Comparison of ENCODE assay signal across 22 cellular contexts in the genomic region with DNA sequence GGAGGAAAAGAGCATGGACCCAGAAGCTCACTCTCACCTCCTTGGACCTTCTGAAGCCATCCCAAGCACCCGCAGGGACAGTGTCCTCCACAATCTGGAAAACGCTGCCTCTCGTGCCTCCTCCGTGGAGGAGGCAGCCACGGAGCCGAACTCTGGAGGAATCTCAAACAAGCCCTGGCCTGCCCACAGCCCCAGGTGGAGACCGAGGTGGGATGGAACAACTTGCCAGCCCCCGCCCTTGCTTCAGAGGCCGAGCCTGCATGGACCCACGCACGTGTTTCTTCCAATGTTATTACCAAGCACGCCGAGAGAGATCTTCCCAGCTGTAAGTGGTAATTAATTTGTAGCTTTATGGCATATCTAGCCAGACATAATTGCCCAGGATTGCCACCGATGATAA.
DNase-seq lines count a peak whose midpoint lies in the region; ATAC-seq, FAIRE-seq and TF ChIP-seq lines count a peak whose summit lies in the region.
"Had no signal": no experiment of that assay in that cellular context is flagged by ENCODE, and none has a peak within 500 bp of the region (broad histone marks: within the 10 kb centered on the region; RNA-seq: fewer than 3 reads in every experiment).

No MANE protein-coding gene starts in this region.

- H3K4me2 ChIP-seq in mammary epithelial cell (ENCODE audit: insufficient read depth, low read depth, low read length), result peak overlapping the region; percentile 26
- peak overlapping the region; percentile 4 for H3K4me2 ChIP-seq in keratinocyte (ENCODE audit: control insufficient read depth, extremely low read depth, insufficient read depth, low read depth, low read length)
- H3K4me2 ChIP-seq: A549, GM23338 had no signal

- 24% methylated on average over 13 of the region's 14 CpGs for WGBS in mammary epithelial cell (ENCODE audit: low coverage, missing lambda C conversion rate)

- CTCF ChIA-PET in mammary epithelial cell (lab: Charles Lee; ENCODE audit: low non-redundant PET) (no interaction called here), MCF 10A (lab: Yijun Ruan, JAX) (interaction anchor here (0.6 kb wide), 1 partner anchor 1356 kb away, joined by 3 read pairs; no protein-coding TSS in a partner anchor)

- no peaks in the 10 kb centered on the region for H3K27me3 Mint-ChIP-seq in MCF 10A (ENCODE audit: insufficient read depth, unreplicated experiment)
- H3K27me3 Mint-ChIP-seq: CD4-positive, alpha-beta T cell had no signal

- peaks cover 45% of the 10 kb centered on the region for H3K36me3 Mint-ChIP-seq in MCF 10A (ENCODE audit: insufficient read depth, unreplicated experiment)

- H3K36me3 ChIP-seq in mammary epithelial cell (ENCODE audit: insufficient read depth, low read length) (peaks cover 10% of the 10 kb centered on the region), keratinocyte (ENCODE audit: control insufficient read depth in 2 of 2, extremely low read depth in 1 of 2, insufficient read depth in 2 of 2, low read length in 2 of 2) (peaks cover 20 to 33% of the 10 kb centered on the region in 2 experiments)

- no peak overlapping the region for H3K27ac ChIP-seq in mammary epithelial cell (ENCODE audit: insufficient read depth, low read depth, low read length)
- peak overlapping the region; percentile 46 for H3K27ac ChIP-seq in caudate nucleus (ENCODE audit: low read depth, low read length)
- no peak overlapping the region for H3K27ac ChIP-seq in keratinocyte (ENCODE audit: control insufficient read depth, insufficient read depth, low read length)
- H3K27ac ChIP-seq: 22Rv1, A549, C4-2B had no signal

- in situ Hi-C loops in mammary epithelial cell (cut with MboI; ENCODE audit: low sequenced_read_pairs in 2 of 2), result no loop called here

- no peak for ATAC-seq in GM21529 (IDR thresholded peaks at IDR 0.05; ENCODE audit: unreplicated experiment)
- ATAC-seq: A549, GM23338, HCT116 had no signal

- TF ChIP-seq CTCF in mammary epithelial cell (conservative IDR thresholded peaks at IDR 0.05 in 1 of 2, IDR thresholded peaks at IDR 0.05 in 1 of 2; ENCODE audit: extremely low read depth in 1 of 2, insufficient read depth in 1 of 2, low read depth in 1 of 2, low read length in 2 of 2), result no peak
- no peak for TF ChIP-seq CTCF in MCF 10A (IDR thresholded peaks at IDR 0.05; ENCODE audit: unreplicated experiment)
- TF ChIP-seq CTCF in keratinocyte (optimal IDR thresholded peaks at IDR 0.05 in 1 of 3, IDR thresholded peaks at IDR 0.05 in 1 of 3, conservative IDR thresholded peaks at IDR 0.05 in 1 of 3; ENCODE audit: extremely low read depth in 1 of 3, insufficient read depth in 2 of 3, low read length in 3 of 3), result no peak

- BruUV-seq in mammary epithelial cell (replicated peaks; lab: Mats Ljungman, UMichigan) (no TSS peak), MCF 10A (replicated peaks; lab: Mats Ljungman, UMichigan) (no TSS peak)

- POLR2A ChIA-PET in MCF 10A (lab: Yijun Ruan, JAX), result no interaction called here

- no peaks in the 10 kb centered on the region for H3K9me3 ChIP-seq in mammary epithelial cell (replicated peaks; ENCODE audit: insufficient read depth, low read length)
- H3K9me3 ChIP-seq in keratinocyte (ENCODE audit: control insufficient read depth, low read depth, low read length), result no peaks in the 10 kb centered on the region
- H3K9me3 ChIP-seq: A549, Caco-2 had no signal

- H3K79me2 ChIP-seq in mammary epithelial cell (ENCODE audit: insufficient read depth, low read length), result no peaks in the 10 kb centered on the region
- no peaks in the 10 kb centered on the region for H3K79me2 ChIP-seq in keratinocyte (ENCODE audit: control insufficient read depth, insufficient read depth, low read length)

- H3K4me1 Mint-ChIP-seq in MCF 10A (ENCODE audit: insufficient read depth, unreplicated experiment), result peaks cover 15% of the 10 kb centered on the region

- no peaks in the 10 kb centered on the region for H3K9me1 ChIP-seq in keratinocyte (ENCODE audit: control insufficient read depth, extremely low read depth, insufficient read depth, low read length)

- H3K27me3 ChIP-seq in mammary epithelial cell (ENCODE audit: insufficient read depth, low read length), result no peaks in the 10 kb centered on the region
- H3K27me3 ChIP-seq in keratinocyte (ENCODE audit: control insufficient read depth, extremely low read depth, insufficient read depth, low read length), result no peaks in the 10 kb centered on the region

- H3K4me3 Mint-ChIP-seq in MCF 10A (ENCODE audit: unreplicated experiment), result no peak overlapping the region
- H3K4me3 Mint-ChIP-seq: CD4-positive, alpha-beta T cell; GM23338; HFFc6 had no signal

- intact Hi-C loops in mammary epithelial cell (cut with micrococcal nuclease) (no loop called here), MCF 10A (cut with micrococcal nuclease) (no loop called here)

- H3K9ac ChIP-seq in mammary epithelial cell (ENCODE audit: insufficient read depth, low read length) (no peak overlapping the region), keratinocyte (ENCODE audit: control insufficient read depth, extremely low read depth, insufficient read depth, low read length) (no peak overlapping the region)

- dilution Hi-C loops in mammary epithelial cell (cut with HindIII; ENCODE audit: low sequenced_read_pairs), result no loop called here
- dilution Hi-C loops in keratinocyte (cut with MboI; ENCODE audit: extremely low pct_ligation_motif_present, low sequenced_read_pairs), result no loop called here

- DNase-seq in mammary epithelial cell, result no peak
- no peak for DNase-seq in MCF 10A (ENCODE audit: unreplicated experiment)
- DNase-seq in caudate nucleus (lab: John Stamatoyannopoulos, UW), result no peak
- no peak for DNase-seq in keratinocyte (ENCODE audit: low read depth, low spot score)
- no peak for DNase-seq in activated T-cell treated with anti-CD3 and anti-CD28 coated beads, Interleukin-2, amount 50 U/mL, for 1 hour
- DNase-seq in epidermal melanocyte (ENCODE audit: insufficient read length, low spot score), result no peak
- DNase-seq in EL, result no peak
- DNase-seq: Caco-2; CD4-positive, alpha-beta T cell; GDM1; H7; HFFc6 had no signal

- H4K20me1 ChIP-seq in mammary epithelial cell (ENCODE audit: insufficient read depth, low read length) (no peaks in the 10 kb centered on the region), keratinocyte (ENCODE audit: control insufficient read depth, extremely low read depth, insufficient read depth, low read length) (no peaks in the 10 kb centered on the region)

- H3K27ac Mint-ChIP-seq in MCF 10A (ENCODE audit: low read depth, unreplicated experiment), result no peak overlapping the region
- H3K27ac Mint-ChIP-seq: CD4-positive, alpha-beta T cell; GM23338; HFFc6 had no signal

- H3K4me1 ChIP-seq in mammary epithelial cell (ENCODE audit: insufficient read depth, low read length) (peaks cover 9% of the 10 kb centered on the region), keratinocyte (ENCODE audit: control insufficient read depth, extremely low read depth, insufficient read depth, low read length) (peaks cover 10% of the 10 kb centered on the region)

- no peaks in the 10 kb centered on the region for H3K9me3 Mint-ChIP-seq in MCF 10A (ENCODE audit: unreplicated experiment)
- H3K9me3 Mint-ChIP-seq: CD4-positive, alpha-beta T cell; GM23338; HFFc6 had no signal

- H2AFZ ChIP-seq in mammary epithelial cell (ENCODE audit: low read depth, low read length) (peak overlapping the region; percentile 42), keratinocyte (ENCODE audit: control insufficient read depth, low read length) (peak overlapping the region; percentile 51)
- H2AFZ ChIP-seq: GM23338 had no signal

- peak; percentile 23 for FAIRE-seq in keratinocyte (lab: Jason Lieb, UNC)
- FAIRE-seq: A549, D721Med, GM12892, GM18507, HTR-8/SVneo had no signal

- H3K4me3 ChIP-seq in mammary epithelial cell (replicated peaks in 1 of 3; ENCODE audit: insufficient read depth in 1 of 3, low read depth in 2 of 3, low read length in 3 of 3) (no peak overlapping the region), keratinocyte (ENCODE audit: control insufficient read depth in 2 of 3, extremely low read depth in 1 of 3, insufficient read depth in 2 of 3, low read depth in 1 of 3, low read length in 3 of 3) (no peak overlapping the region)
- H3K4me3 ChIP-seq: A549, GM23338 had no signal
